ENCODE assay signal across 8 cellular contexts in genomic region chr3:171460226-171461086, GRCh38. TPM values are rescaled to one million over a fixed set of nuclear protein-coding genes. Genes with fewer than 3 reads are reported as not detected.
DNase-seq lines count a peak whose midpoint lies in the region; ATAC-seq and TF ChIP-seq lines count a peak whose summit lies in the region.

Gene TNIK, minus strand, starts transcription at chr3:171460405. Its CDS starts 342 bp downstream, at chr3:171460063.

- H3K4me3 Mint-ChIP-seq in endothelial cell (ENCODE audit: unreplicated experiment) = peak within 1 kb of the TSS; percentile 98

- peaks cover 18% of the 10 kb centered on the region for H3K27me3 Mint-ChIP-seq in endothelial cell (ENCODE audit: unreplicated experiment)

- peak within 1 kb of the TSS; percentile 65 for H3K4me3 ChIP-seq in HL-60 (replicated peaks; ENCODE audit: insufficient read depth, low read length)

- no peak within 1 kb of the TSS for H3K27ac ChIP-seq in HL-60 (replicated peaks)

- DNase-seq in COLO829 (ENCODE audit: low spot score) (peak; percentile 96), HL-60 (ENCODE audit: low read depth in 1 of 2, low spot score in 1 of 2) (peak; percentile 49 to 70), NOMO-1 (lab: John Stamatoyannopoulos, UW; ENCODE audit: unreplicated experiment in 2 of 2) (peak; percentile 83 to 87), endothelial cell (ENCODE audit: low spot score) (peak; percentile 79), middle frontal gyrus (ENCODE audit: extremely low spot score, low spot score) (peak; percentile 82)
- peak; percentile 87 for DNase-seq in activated CD8-positive, alpha-beta memory T cell treated with anti-CD3 and anti-CD28 coated beads, Interleukin-2, amount 50 U/mL, for 24 hours (ENCODE audit: extremely low read depth)
- DNase-seq in stimulated activated CD8-positive, alpha-beta memory T cell treated with anti-CD3 and anti-CD28 coated beads, Interleukin-2, amount 100 ng/mL, for 1 hour (ENCODE audit: low read depth in 2 of 2) = peak; percentile 80 to 87

- H3K36me3 Mint-ChIP-seq in endothelial cell (ENCODE audit: low read depth, unreplicated experiment) = peaks cover 4% of the 10 kb centered on the region

- H3K4me1 Mint-ChIP-seq in endothelial cell (ENCODE audit: unreplicated experiment) = peaks cover 65% of the 10 kb centered on the region

- TF ChIP-seq CTCF in HL-60 (IDR thresholded peaks at IDR 0.05; ENCODE audit: insufficient read depth, low read length) = no peak
- peak; percentile 63 for TF ChIP-seq CTCF in endothelial cell (IDR thresholded peaks at IDR 0.05; ENCODE audit: unreplicated experiment)

- H3K9me3 Mint-ChIP-seq in endothelial cell (ENCODE audit: unreplicated experiment) = no peaks in the 10 kb centered on the region

- H3K27ac Mint-ChIP-seq in endothelial cell (ENCODE audit: unreplicated experiment) = peak within 1 kb of the TSS; percentile 90

- ATAC-seq in GM19463 (IDR thresholded peaks at IDR 0.05; ENCODE audit: unreplicated experiment) = peak; percentile 78

- peaks cover 36% of the 10 kb centered on the region for H3K27me3 ChIP-seq in HL-60 (ENCODE audit: insufficient read depth, poor library complexity, severe bottlenecking)

RNA-seq across cellular contexts. Expression of gene TNIK, which starts in this region (rescaled TPM):
- 67.0 TPM for total RNA-seq in endothelial cell (ENCODE audit: unreplicated experiment)
